1 cellular context compared by ENCODE assay signal in genomic region chr1:116254776-116255175, GRCh38.
A peak's percentile ranks its signal among the peaks of the same experiment; 100 is the strongest.
TF ChIP-seq lines count a peak whose summit lies in the region.

No MANE protein-coding gene starts in this region.

TF ChIP-seq in HEK293, 187 proteins besides CTCF, POLR2A, EP300 and RAD21 (continued from another document):
- no peak for TF ChIP-seq YY1 (tag by site-specific recombination; IDR thresholded peaks at IDR 0.05)
- no peak for TF ChIP-seq REST (tag by site-specific recombination; IDR thresholded peaks at IDR 0.05)
- TF ChIP-seq ZNF184 (tag by site-specific recombination; IDR thresholded peaks at IDR 0.05), result no peak
- TF ChIP-seq ZNF16 (tag by site-specific recombination; IDR thresholded peaks at IDR 0.05; ENCODE audit: low read depth), result no peak
- no peak for TF ChIP-seq ZNF132 (tag by site-specific recombination; IDR thresholded peaks at IDR 0.05; ENCODE audit: borderline replicate concordance)
- no peak for TF ChIP-seq ZBTB8A (tag by site-specific recombination; IDR thresholded peaks at IDR 0.05)
- TF ChIP-seq ZNF266 (tag by site-specific recombination; IDR thresholded peaks at IDR 0.05; ENCODE audit: low read depth), result no peak
- no peak for TF ChIP-seq ZFP69B (tag by site-specific recombination; IDR thresholded peaks at IDR 0.05)
- no peak for TF ChIP-seq ZNF639 (tag by site-specific recombination; IDR thresholded peaks at IDR 0.05)
- no peak for TF ChIP-seq BCL6B (tag by site-specific recombination; IDR thresholded peaks at IDR 0.05)
- TF ChIP-seq ZBTB17 (tag by site-specific recombination; IDR thresholded peaks at IDR 0.05), result no peak
- no peak for TF ChIP-seq YY2 (tag by site-specific recombination; IDR thresholded peaks at IDR 0.05)
- TF ChIP-seq ZBTB11 (tag by site-specific recombination; conservative IDR thresholded peaks at IDR 0.05; ENCODE audit: low read depth), result no peak
- no peak for TF ChIP-seq ZNF214 (tag by site-specific recombination; IDR thresholded peaks at IDR 0.05; ENCODE audit: borderline replicate concordance)
- peak; percentile 80 for TF ChIP-seq FEZF1 (tag by site-specific recombination; IDR thresholded peaks at IDR 0.05)
- no peak for TF ChIP-seq ZNF175 (tag by site-specific recombination; IDR thresholded peaks at IDR 0.05)
- peak; percentile 57; the same call in 1 of the 2 replicates for TF ChIP-seq PRDM6 (tag by site-specific recombination; IDR thresholded peaks at IDR 0.05)
- no peak for TF ChIP-seq OVOL3 (tag by site-specific recombination; IDR thresholded peaks at IDR 0.05)
- TF ChIP-seq ZNF707 (tag by site-specific recombination; IDR thresholded peaks at IDR 0.05), result no peak
- no peak for TF ChIP-seq ZIC2 (tag by site-specific recombination; IDR thresholded peaks at IDR 0.05)
- TF ChIP-seq ZNF19 (tag by site-specific recombination; IDR thresholded peaks at IDR 0.05; ENCODE audit: low read depth), result no peak
- no peak for TF ChIP-seq ZNF155 (tag by site-specific recombination; IDR thresholded peaks at IDR 0.05)
- TF ChIP-seq ZNF23 (tag by site-specific recombination; IDR thresholded peaks at IDR 0.05; ENCODE audit: borderline replicate concordance), result no peak
- no peak for TF ChIP-seq ZNF596 (tag by site-specific recombination; IDR thresholded peaks at IDR 0.05)
- no peak for TF ChIP-seq MYNN (tag by site-specific recombination; IDR thresholded peaks at IDR 0.05; ENCODE audit: borderline replicate concordance)
- no peak for TF ChIP-seq ZNF48 (tag by site-specific recombination; IDR thresholded peaks at IDR 0.05)
- no peak for TF ChIP-seq ZNF239 (tag by site-specific recombination; IDR thresholded peaks at IDR 0.05)
TF ChIP-seq in HEK293: peak in this region for 6.
